ENCODE assay signal across 8 cellular contexts in the genomic region with DNA sequence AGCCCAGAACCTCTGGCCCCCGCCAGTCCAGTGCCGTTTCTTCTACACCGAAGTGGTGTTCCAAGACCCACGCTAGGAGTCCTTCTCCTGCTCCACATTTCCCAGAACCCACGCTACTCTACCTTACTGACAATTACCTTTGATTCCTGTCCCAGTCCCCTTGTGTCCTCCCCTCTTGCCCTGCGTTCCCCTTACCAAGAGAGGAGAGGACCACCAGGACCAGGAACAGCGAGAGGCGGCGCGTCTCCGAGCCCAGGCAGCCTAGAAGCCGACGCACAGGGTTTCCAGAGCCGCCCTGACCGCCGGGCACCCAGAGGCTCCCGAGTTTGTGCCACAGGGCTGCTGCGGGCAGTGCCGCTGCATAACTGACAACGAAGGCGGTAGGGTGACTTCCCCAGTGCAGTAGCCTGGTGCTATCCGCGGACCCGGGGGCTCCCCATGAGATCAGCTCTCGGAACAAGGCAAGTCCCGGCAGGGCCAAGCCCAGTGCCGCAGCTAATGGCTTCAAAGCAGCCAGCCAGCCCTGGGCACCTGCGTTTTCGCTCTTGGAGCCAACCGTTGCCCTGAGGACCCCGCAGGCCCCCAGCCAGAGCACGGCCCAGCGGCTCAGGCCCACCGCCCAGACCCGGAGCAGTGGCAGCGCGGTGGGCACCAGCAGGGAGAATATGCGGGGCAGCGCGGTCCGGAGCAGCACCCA. TPM values are rescaled to one million over a fixed set of nuclear protein-coding genes. Genes with fewer than 3 reads are reported as not detected.
A peak's percentile ranks its signal among the peaks of the same experiment; 100 is the strongest.
DNase-seq lines count a peak whose midpoint lies in the region; ATAC-seq and TF ChIP-seq lines count a peak whose summit lies in the region.

No MANE protein-coding gene starts in this region.

- CTCF ChIA-PET in WTC11 (lab: Charles Lee), result interaction anchor here (0.7 to 9.4 kb wide), 20 partner anchors 8 to 319 kb away, joined by 3 to 291 read pairs (median 5); partner anchors contain the start of genes HLA-DMA, PSMB8 and TAP2

- H3K27ac Mint-ChIP-seq in WTC11, result no peak overlapping the region
- H3K27ac Mint-ChIP-seq in central memory CD8-positive, alpha-beta T cell (ENCODE audit: low read depth), result peak overlapping the region; percentile 99

- POLR2A ChIA-PET in WTC11 (lab: Charles Lee), result interaction anchor here (1.1 to 3.6 kb wide), 6 partner anchors 8 to 722 kb away, joined by 3 to 28 read pairs (median 6); partner anchors contain the start of genes FKBPL, PSMB8 and TAP2

- peaks cover 9% of the 10 kb centered on the region for H3K36me3 Mint-ChIP-seq in WTC11
- peaks cover 86% of the 10 kb centered on the region for H3K36me3 Mint-ChIP-seq in central memory CD8-positive, alpha-beta T cell (ENCODE audit: insufficient read depth)

- TF ChIP-seq POLR2A in spleen (IDR thresholded peaks at IDR 0.05), result no peak

- H3K9me3 Mint-ChIP-seq in WTC11, result no peaks in the 10 kb centered on the region
- no peaks in the 10 kb centered on the region for H3K9me3 Mint-ChIP-seq in central memory CD8-positive, alpha-beta T cell

- TF ChIP-seq CTCF in WTC11 (IDR thresholded peaks at IDR 0.05) (no peak), spleen (IDR thresholded peaks at IDR 0.05 in 8 of 11, conservative IDR thresholded peaks at IDR 0.05 in 3 of 11) (no peak)

- H3K4me3 ChIP-seq in spleen, result peak overlapping the region; percentile 68 to 99 (median 96)

- H3K9me3 ChIP-seq in spleen, result no peaks in the 10 kb centered on the region

- peak overlapping the region; percentile 94 to 100 (median 99) for H3K27ac ChIP-seq in spleen

- H3K27me3 Mint-ChIP-seq in WTC11 (ENCODE audit: low read depth), result peaks cover 93% of the 10 kb centered on the region
- H3K27me3 Mint-ChIP-seq in central memory CD8-positive, alpha-beta T cell, result no peaks in the 10 kb centered on the region

- ATAC-seq in GM19397 (IDR thresholded peaks at IDR 0.05; ENCODE audit: unreplicated experiment), result peak; percentile 12
- ATAC-seq in WTC11, result peak; percentile 13
- peak; percentile 35 for ATAC-seq in central memory CD8-positive, alpha-beta T cell (replicated peaks; ENCODE audit: extremely low read depth, poor library complexity, severe bottlenecking)

- WGBS in spleen, 5 donors, result 0 to 1% (median 0%) methylated on average over 11 to 41 of the region's 41 CpGs

- H3K4me1 ChIP-seq in spleen, result peaks cover 59 to 85% (median 78%) of the 10 kb centered on the region in 6 donors

- peak; percentile 62 for DNase-seq in CD1c-positive myeloid dendritic cell (ENCODE audit: extremely low spot score)
- DNase-seq in HK-2 (ENCODE audit: unreplicated experiment), result peak; percentile 68
- peak; percentile 53 for DNase-seq in WTC11 (ENCODE audit: low spot score)
- DNase-seq in central memory CD8-positive, alpha-beta T cell (ENCODE audit: low spot score in 2 of 2), result peak; percentile 49 to 63
- DNase-seq in islet precursor cell, result peak; percentile 66
- DNase-seq in spleen, result peak; percentile 93
- no peak for DNase-seq in COLO829 (ENCODE audit: low spot score)

- intact Hi-C loops in spleen (cut with DNase I; ENCODE audit: low total_unique reads), result no loop called here

- no peaks in the 10 kb centered on the region for H3K27me3 ChIP-seq in spleen (replicated peaks in 1 of 7)

- peaks cover 0 to 69% (median 54%) of the 10 kb centered on the region in 6 donors for H3K36me3 ChIP-seq in spleen

- H3K4me3 Mint-ChIP-seq in WTC11, result peak overlapping the region; percentile 88
- H3K4me3 Mint-ChIP-seq in central memory CD8-positive, alpha-beta T cell, result peak overlapping the region; percentile 97

- H3K4me1 Mint-ChIP-seq in WTC11, result peaks cover 14% of the 10 kb centered on the region
- H3K4me1 Mint-ChIP-seq in central memory CD8-positive, alpha-beta T cell, result peaks cover 74% of the 10 kb centered on the region

TF ChIP-seq in WTC11, 78 proteins besides CTCF, POLR2A, EP300 and RAD21 (continues in another document):
- TF ChIP-seq CREM (CRISPR knock-in tag; IDR thresholded peaks at IDR 0.05), result no peak
- TF ChIP-seq, protein P1, sequence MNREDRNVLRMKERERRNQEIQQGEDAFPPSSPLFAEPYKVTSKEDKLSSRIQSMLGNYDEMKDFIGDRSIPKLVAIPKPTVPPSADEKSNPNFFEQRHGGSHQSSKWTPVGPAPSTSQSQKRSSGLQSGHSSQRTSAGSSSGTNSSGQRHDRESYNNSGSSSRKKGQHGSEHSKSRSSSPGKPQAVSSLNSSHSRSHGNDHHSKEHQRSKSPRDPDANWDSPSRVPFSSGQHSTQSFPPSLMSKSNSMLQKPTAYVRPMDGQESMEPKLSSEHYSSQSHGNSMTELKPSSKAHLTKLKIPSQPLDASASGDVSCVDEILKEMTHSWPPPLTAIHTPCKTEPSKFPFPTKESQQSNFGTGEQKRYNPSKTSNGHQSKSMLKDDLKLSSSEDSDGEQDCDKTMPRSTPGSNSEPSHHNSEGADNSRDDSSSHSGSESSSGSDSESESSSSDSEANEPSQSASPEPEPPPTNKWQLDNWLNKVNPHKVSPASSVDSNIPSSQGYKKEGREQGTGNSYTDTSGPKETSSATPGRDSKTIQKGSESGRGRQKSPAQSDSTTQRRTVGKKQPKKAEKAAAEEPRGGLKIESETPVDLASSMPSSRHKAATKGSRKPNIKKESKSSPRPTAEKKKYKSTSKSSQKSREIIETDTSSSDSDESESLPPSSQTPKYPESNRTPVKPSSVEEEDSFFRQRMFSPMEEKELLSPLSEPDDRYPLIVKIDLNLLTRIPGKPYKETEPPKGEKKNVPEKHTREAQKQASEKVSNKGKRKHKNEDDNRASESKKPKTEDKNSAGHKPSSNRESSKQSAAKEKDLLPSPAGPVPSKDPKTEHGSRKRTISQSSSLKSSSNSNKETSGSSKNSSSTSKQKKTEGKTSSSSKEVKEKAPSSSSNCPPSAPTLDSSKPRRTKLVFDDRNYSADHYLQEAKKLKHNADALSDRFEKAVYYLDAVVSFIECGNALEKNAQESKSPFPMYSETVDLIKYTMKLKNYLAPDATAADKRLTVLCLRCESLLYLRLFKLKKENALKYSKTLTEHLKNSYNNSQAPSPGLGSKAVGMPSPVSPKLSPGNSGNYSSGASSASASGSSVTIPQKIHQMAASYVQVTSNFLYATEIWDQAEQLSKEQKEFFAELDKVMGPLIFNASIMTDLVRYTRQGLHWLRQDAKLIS (CRISPR knock-in tag; IDR thresholded peaks at IDR 0.05; ENCODE audit: borderline replicate concordance), result no peak
- no peak for TF ChIP-seq IRF2 (CRISPR knock-in tag; IDR thresholded peaks at IDR 0.05; ENCODE audit: borderline replicate concordance, low read depth)
- TF ChIP-seq, protein P2, sequence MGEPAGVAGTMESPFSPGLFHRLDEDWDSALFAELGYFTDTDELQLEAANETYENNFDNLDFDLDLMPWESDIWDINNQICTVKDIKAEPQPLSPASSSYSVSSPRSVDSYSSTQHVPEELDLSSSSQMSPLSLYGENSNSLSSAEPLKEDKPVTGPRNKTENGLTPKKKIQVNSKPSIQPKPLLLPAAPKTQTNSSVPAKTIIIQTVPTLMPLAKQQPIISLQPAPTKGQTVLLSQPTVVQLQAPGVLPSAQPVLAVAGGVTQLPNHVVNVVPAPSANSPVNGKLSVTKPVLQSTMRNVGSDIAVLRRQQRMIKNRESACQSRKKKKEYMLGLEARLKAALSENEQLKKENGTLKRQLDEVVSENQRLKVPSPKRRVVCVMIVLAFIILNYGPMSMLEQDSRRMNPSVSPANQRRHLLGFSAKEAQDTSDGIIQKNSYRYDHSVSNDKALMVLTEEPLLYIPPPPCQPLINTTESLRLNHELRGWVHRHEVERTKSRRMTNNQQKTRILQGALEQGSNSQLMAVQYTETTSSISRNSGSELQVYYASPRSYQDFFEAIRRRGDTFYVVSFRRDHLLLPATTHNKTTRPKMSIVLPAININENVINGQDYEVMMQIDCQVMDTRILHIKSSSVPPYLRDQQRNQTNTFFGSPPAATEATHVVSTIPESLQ (CRISPR knock-in tag; IDR thresholded peaks at IDR 0.05), result no peak
- TF ChIP-seq GABPB1 (CRISPR knock-in tag; IDR thresholded peaks at IDR 0.05), result 0 out of 2 replicates have a peak, but pooled peaks have one; percentile 7
- no peak for TF ChIP-seq USF1 (CRISPR knock-in tag; IDR thresholded peaks at IDR 0.05)
- no peak for TF ChIP-seq NFYB (CRISPR knock-in tag; conservative IDR thresholded peaks at IDR 0.05; ENCODE audit: low read depth)
- no peak for TF ChIP-seq HMGA2 (CRISPR knock-in tag; IDR thresholded peaks at IDR 0.05)
- TF ChIP-seq ZNF416 (CRISPR knock-in tag; IDR thresholded peaks at IDR 0.05), result no peak
- 0 out of 2 replicates have a peak, but pooled peaks have one; percentile 67 for TF ChIP-seq KAT7 (CRISPR knock-in tag; IDR thresholded peaks at IDR 0.05; ENCODE audit: borderline replicate concordance)
- TF ChIP-seq NFE2L1 (CRISPR knock-in tag; IDR thresholded peaks at IDR 0.05), result no peak
- TF ChIP-seq ZNF232 (CRISPR knock-in tag; IDR thresholded peaks at IDR 0.05), result no peak
- TF ChIP-seq FOXJ3 (CRISPR knock-in tag; IDR thresholded peaks at IDR 0.05; ENCODE audit: borderline replicate concordance), result no peak
- TF ChIP-seq TCF7 (CRISPR knock-in tag; IDR thresholded peaks at IDR 0.05; ENCODE audit: low read depth), result no peak

RNA-seq across cellular contexts. Expression of gene TAP1, which starts 0.5 kb away (rescaled TPM):
- total RNA-seq in WTC11 (2021), result 13.6 to 15.9 TPM (median 15.7 TPM) in 3 replicates
- 100 to 1,000 TPM; 108 to 172 (median 147) TPM for total RNA-seq in spleen
- polyA plus RNA-seq in spleen, result 100 to 1,000 TPM in 2 of 3 donors, 10 to 100 TPM in 1; 98.5 to 154 (median 133) TPM

RNA-seq across cellular contexts. Expression of gene PSMB9, which starts 1.0 kb away (rescaled TPM):
- total RNA-seq in WTC11 (2021), result 1.8 to 4.3 TPM (median 4.0 TPM) in 3 replicates
- 100 to 1,000 TPM; 141 to 206 (median 169) TPM for total RNA-seq in spleen
- 100 to 1,000 TPM; 172 to 328 (median 204) TPM for polyA plus RNA-seq in spleen

RNA-seq across cellular contexts. Expression of gene PSMB8, which starts 9.1 kb away (rescaled TPM):
- 13.8 to 22.0 TPM (median 19.4 TPM) in 3 replicates for total RNA-seq in WTC11 (2021)
- 100 to 1,000 TPM; 109 to 156 (median 147) TPM for total RNA-seq in spleen
- 100 to 1,000 TPM; 248 to 288 (median 279) TPM for polyA plus RNA-seq in spleen

RNA-seq across cellular contexts. Expression of gene TAP2, which starts 14.5 kb away (rescaled TPM):
- 14.7 to 23.0 TPM (median 16.5 TPM) in 3 replicates for total RNA-seq in WTC11 (2021)
- total RNA-seq in spleen, result 100 to 1,000 TPM in 1 of 7 donors, 10 to 100 TPM in 6; 33.0 to 106 (median 77.9) TPM
- 10 to 100 TPM; 26.4 to 40.9 (median 34.0) TPM for polyA plus RNA-seq in spleen

RNA-seq across cellular contexts. Expression of gene HLA-DOB, which starts 36.2 kb away (rescaled TPM):
- total RNA-seq in WTC11 (2021), result 0.15 to 0.55 TPM (median 0.46 TPM) in 3 replicates
- 10 to 100 TPM; 30.7 to 50.7 (median 43.9) TPM for total RNA-seq in spleen
- polyA plus RNA-seq in spleen, result 100 to 1,000 TPM; 112 to 179 (median 141) TPM

Comparison
In these comparisons a context has a peak if more than half of its experiments do, and no peak if none do; other contexts are left out.
1. RNA of gene PSMB9, which starts 1.0 kb away (total RNA-seq): 141 to 206 TPM in spleen; 1.8 to 4.3 TPM in WTC11; every median in the first group is over 10 times any median in the second.
2. Peak in every context shown above with its lines, with median percentiles within 50 percentile points of each other: ATAC-seq.